Comparison of ENCODE assay signal across 16 cellular contexts in the genomic region with DNA sequence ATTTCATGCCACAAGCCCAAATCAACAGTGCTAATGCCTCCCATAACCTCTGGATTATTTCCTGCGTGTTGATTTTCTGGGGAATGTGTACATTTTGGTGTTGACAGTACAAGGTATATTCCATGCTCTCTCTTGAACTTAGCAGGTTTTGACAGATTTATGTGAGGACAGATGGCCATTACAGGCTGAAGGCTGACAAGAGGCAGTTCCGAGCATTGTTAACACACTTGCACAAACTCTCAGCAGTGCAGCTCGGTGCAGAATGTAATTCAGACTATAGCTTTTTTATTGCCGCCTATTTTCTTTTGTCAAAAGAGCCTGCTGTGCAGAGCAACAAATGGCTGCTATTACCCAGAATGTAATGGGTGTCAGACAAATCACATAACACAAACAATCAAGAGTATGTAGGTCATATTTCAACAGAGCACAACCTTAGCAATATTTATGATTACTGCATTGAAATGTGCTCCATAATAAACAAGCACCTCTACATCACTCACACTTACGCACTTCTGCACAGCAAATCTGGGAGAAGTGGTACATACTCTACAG.
DNase-seq lines count a peak whose midpoint lies in the region; ATAC-seq and TF ChIP-seq lines count a peak whose summit lies in the region.
"Had no signal": no experiment of that assay in that cellular context is flagged by ENCODE, and none has a peak within 500 bp of the region (broad histone marks: within the 10 kb centered on the region; RNA-seq: fewer than 3 reads in every experiment).

No MANE protein-coding gene starts in this region.

- intact Hi-C loops in IMR-90 (cut with micrococcal nuclease), result no loop called here

- no peak overlapping the region for H2AK9ac ChIP-seq in IMR-90 (replicated peaks; ENCODE audit: low read depth, low read length, poor library complexity)

- dilution Hi-C loops in IMR-90 (cut with HindIII; ENCODE audit: low sequenced_read_pairs, unreplicated experiment), result no loop called here

- H3K9ac ChIP-seq in IMR-90 (ENCODE audit: low read depth, low read length) (peak overlapping the region; percentile 46; the same call in 1 of the 2 replicates), neural cell (ENCODE audit: low read length) (no peak overlapping the region)

- H3K4me2 ChIP-seq in IMR-90 (ENCODE audit: low read depth, low read length), result peak overlapping the region; percentile 82
- H3K4me2 ChIP-seq in neural cell (ENCODE audit: low read length), result no peak overlapping the region

- TF ChIP-seq RAD21 in IMR-90 (IDR thresholded peaks at IDR 0.05; ENCODE audit: low read length) (no peak), neural cell (conservative IDR thresholded peaks at IDR 0.05) (no peak)

- H3K27me3 ChIP-seq in IMR-90 (ENCODE audit: control insufficient read depth, insufficient read depth, low read length) (no peaks in the 10 kb centered on the region), neural cell (ENCODE audit: insufficient read depth, low read depth, low read length) (peaks cover 6% of the 10 kb centered on the region)
- H3K27me3 ChIP-seq: neutrophil had no signal

- no TSS peak for BruUV-seq in IMR-90 (replicated peaks; lab: Mats Ljungman, UMichigan)

- no peaks in the 10 kb centered on the region for H3K79me2 ChIP-seq in neural cell (replicated peaks; ENCODE audit: insufficient read depth, low read length)

- H2BK20ac ChIP-seq in IMR-90 (ENCODE audit: low read depth, low read length), result no peak overlapping the region

- H3K18ac ChIP-seq in IMR-90 (ENCODE audit: low read depth, low read length), result peak overlapping the region; percentile 96

- CTCF ChIA-PET in IMR-90 (lab: Yijun Ruan, JAX), result interaction anchor here (0.5 kb wide), 1 partner anchor 1397 kb away, joined by 3 read pairs; no protein-coding TSS in a partner anchor

- in situ Hi-C loops in IMR-90 (cut with MboI; ENCODE audit: low sequenced_read_pairs), result no loop called here

- no peak overlapping the region for H3K14ac ChIP-seq in IMR-90 (replicated peaks; ENCODE audit: low read depth, low read length)

- H3K4me3 ChIP-seq in IMR-90 (ENCODE audit: insufficient read depth, low read depth, low read length) (no peak overlapping the region), neural cell (ENCODE audit: low read length) (peak overlapping the region; percentile 16)

- H2BK15ac ChIP-seq in IMR-90 (ENCODE audit: low read depth, low read length), result no peak overlapping the region

- no peak for TF ChIP-seq CTCF in IMR-90 (conservative IDR thresholded peaks at IDR 0.05; ENCODE audit: low read depth, low read length)
- TF ChIP-seq CTCF in neural cell (IDR thresholded peaks at IDR 0.05; ENCODE audit: poor library complexity, severe bottlenecking), result no peak

- peak; percentile 32 for DNase-seq in IMR-90
- peak; percentile 69 to 72 for DNase-seq in NCI-H187 (lab: John Stamatoyannopoulos, UW)
- peak; percentile 87 for DNase-seq in NCI-H774 (lab: John Stamatoyannopoulos, UW)
- no peak for DNase-seq in COLO829 (ENCODE audit: low spot score)
- DNase-seq: activated CD4-positive, alpha-beta T cell treated with anti-CD3 and anti-CD28 coated beads for 4 hours; activated CD8-positive, alpha-beta memory T cell treated with anti-CD3 and anti-CD28 coated beads, Interleukin-2, amount 50 U/mL, for 48 hours; activated naive CD4-positive, alpha-beta T cell treated with anti-CD3 and anti-CD28 coated beads, Interleukin-2, amount 50 U/mL, for 16 hours; cortex of kidney; Karpas-422; NCI-H2171 treated with DMSO at 0.1 percent for 48 hours; stimulated activated CD4-positive, alpha-beta T cell treated with anti-CD3 and anti-CD28 coated beads, Interleukin-2, amount 100 ng/mL, for 24 hours had no signal

- H3K9me2 ChIP-seq in neural cell (ENCODE audit: insufficient read depth, low read length), result no peaks in the 10 kb centered on the region

- H3F3A ChIP-seq in neural cell (ENCODE audit: insufficient read depth, low read length, poor library complexity, severe bottlenecking), result no peaks in the 10 kb centered on the region

- no peak overlapping the region for H3K23ac ChIP-seq in IMR-90 (ENCODE audit: low read depth, low read length)

- H4K8ac ChIP-seq in IMR-90 (ENCODE audit: low read depth in 2 of 2, low read length in 2 of 2), result 0 out of 4 replicates have a peak overlapping the region, but pooled peaks of 1 of the 2 experiments have one; percentile 5

- H3K79me1 ChIP-seq in IMR-90 (ENCODE audit: low read depth in 1 of 2, low read length in 2 of 2), result no peaks in the 10 kb centered on the region

- POLR2A ChIA-PET in IMR-90 (lab: Charles Lee; ENCODE audit: unreplicated experiment), result no interaction called here

- WGBS in IMR-90 (ENCODE audit: extremely low coverage in 2 of 2, insufficient read length in 1 of 2), 2 experiments, result no CpG with 5 or more reads among the region's 5 CpGs

- H4K91ac ChIP-seq in IMR-90 (ENCODE audit: insufficient read depth, low read depth, low read length), result peak overlapping the region; percentile 42

- ATAC-seq in IMR-90 (ENCODE audit: low read depth) (peak; percentile 71), HG02588 (IDR thresholded peaks at IDR 0.05; ENCODE audit: unreplicated experiment) (no peak), GM18909 (IDR thresholded peaks at IDR 0.05; ENCODE audit: poor library complexity, unreplicated experiment) (no peak)

- H2AFZ ChIP-seq in IMR-90 (replicated peaks; ENCODE audit: low read length, poor library complexity) (no peak overlapping the region), neural cell (ENCODE audit: low read depth, low read length) (no peak overlapping the region)

- peak; percentile 72 for TF ChIP-seq EP300 in neural cell (conservative IDR thresholded peaks at IDR 0.05; ENCODE audit: poor library complexity, severe bottlenecking)

- H4K5ac ChIP-seq in IMR-90 (ENCODE audit: low read depth, low read length), result peak overlapping the region; percentile 98

- H3K36me3 ChIP-seq in IMR-90 (ENCODE audit: control insufficient read depth, insufficient read depth, low read length), result no peaks in the 10 kb centered on the region
- no peaks in the 10 kb centered on the region for H3K36me3 ChIP-seq in neural cell (ENCODE audit: insufficient read depth, low read length)
- H3K36me3 ChIP-seq: neutrophil had no signal

- no peak overlapping the region; the same call in 1 of the 2 replicates for H2BK120ac ChIP-seq in IMR-90 (ENCODE audit: low read depth, low read length)

- no peak overlapping the region for H3K4ac ChIP-seq in IMR-90 (ENCODE audit: low read depth, low read length)

- H2AK5ac ChIP-seq in IMR-90 (ENCODE audit: low read depth, low read length), result peak overlapping the region; percentile 35; the same call in 1 of the 2 replicates

- peak overlapping the region; percentile 76; the same call in 1 of the 2 replicates for H3K27ac ChIP-seq in IMR-90 (ENCODE audit: insufficient read depth, low read length)
- H3K27ac ChIP-seq in neural cell (ENCODE audit: low read length), result no peak overlapping the region
- H3K27ac ChIP-seq: epithelial cell of prostate, neutrophil had no signal

- H3K9me1 ChIP-seq in IMR-90 (ENCODE audit: insufficient read depth, low read length), result no peaks in the 10 kb centered on the region

- TF ChIP-seq POLR2A in IMR-90 (IDR thresholded peaks at IDR 0.05; ENCODE audit: low read depth, low read length), result no peak

- H4K20me1 ChIP-seq in IMR-90 (ENCODE audit: insufficient read depth, low read length) (no peaks in the 10 kb centered on the region), neural cell (ENCODE audit: insufficient read depth) (no peaks in the 10 kb centered on the region)

- H3K9me3 ChIP-seq in IMR-90 (ENCODE audit: control insufficient read depth, insufficient read depth, low read length) (no peaks in the 10 kb centered on the region), neural cell (ENCODE audit: low read length) (no peaks in the 10 kb centered on the region)
- H3K9me3 ChIP-seq: neutrophil had no signal

- H3K4me1 ChIP-seq in IMR-90 (ENCODE audit: control insufficient read depth, insufficient read depth, low read length), result peaks cover 15% of the 10 kb centered on the region

- no peak overlapping the region for H3K56ac ChIP-seq in IMR-90 (ENCODE audit: extremely low read depth, insufficient read depth, low read length)

- no peak overlapping the region for H2BK5ac ChIP-seq in IMR-90 (ENCODE audit: low read depth, low read length, poor library complexity, severe bottlenecking)

TF ChIP-seq in IMR-90, 13 proteins besides CTCF, POLR2A, EP300 and RAD21 (continues in another document):
- no peak for TF ChIP-seq USF2 (IDR thresholded peaks at IDR 0.05; ENCODE audit: low read depth, low read length)
- no peak for TF ChIP-seq CHD1 (IDR thresholded peaks at IDR 0.05; ENCODE audit: low read depth, low read length)

TF ChIP-seq in neural cell, 6 proteins besides CTCF, POLR2A, EP300 and RAD21:
- TF ChIP-seq EZH2 (IDR thresholded peaks at IDR 0.05; ENCODE audit: borderline replicate concordance, insufficient read depth, low read length, poor library complexity, severe bottlenecking), result no peak
- TF ChIP-seq MXI1 (conservative IDR thresholded peaks at IDR 0.05; ENCODE audit: poor library complexity, severe bottlenecking), result peak; percentile 43
- TF ChIP-seq POLR2AphosphoS5 (IDR thresholded peaks at IDR 0.05), result peak; percentile 84
- peak; percentile 20 for TF ChIP-seq SMC3 (conservative IDR thresholded peaks at IDR 0.05; ENCODE audit: poor library complexity)
- TF ChIP-seq REST (IDR thresholded peaks at IDR 0.05; ENCODE audit: borderline replicate concordance), result no peak
